In the genomic region with DNA sequence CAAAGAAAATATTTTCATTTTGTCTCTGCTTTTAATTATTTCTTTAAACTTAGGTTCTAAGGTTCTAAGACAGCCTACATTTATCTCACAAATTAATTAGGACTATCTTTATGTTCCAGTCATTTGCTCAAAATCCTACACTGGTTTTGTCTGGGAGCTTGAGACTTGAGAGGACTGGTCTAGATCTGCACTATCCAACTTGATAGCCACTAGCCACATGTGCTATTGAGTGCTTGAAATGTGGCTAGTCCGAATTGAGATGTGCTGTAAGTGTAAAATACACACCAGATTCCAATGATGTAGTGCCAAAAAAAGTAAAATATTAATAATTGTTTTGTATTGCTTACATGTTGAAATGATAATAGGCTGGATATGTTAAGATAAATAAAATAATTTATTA, we compare ENCODE assay signal across 1 cellular context.
TF ChIP-seq lines count a peak whose summit lies in the region.

No MANE protein-coding gene starts in this region.

TF ChIP-seq in IMR-90, 13 proteins besides CTCF, POLR2A, EP300 and RAD21 (continued from another document):
- TF ChIP-seq, protein P1, sequence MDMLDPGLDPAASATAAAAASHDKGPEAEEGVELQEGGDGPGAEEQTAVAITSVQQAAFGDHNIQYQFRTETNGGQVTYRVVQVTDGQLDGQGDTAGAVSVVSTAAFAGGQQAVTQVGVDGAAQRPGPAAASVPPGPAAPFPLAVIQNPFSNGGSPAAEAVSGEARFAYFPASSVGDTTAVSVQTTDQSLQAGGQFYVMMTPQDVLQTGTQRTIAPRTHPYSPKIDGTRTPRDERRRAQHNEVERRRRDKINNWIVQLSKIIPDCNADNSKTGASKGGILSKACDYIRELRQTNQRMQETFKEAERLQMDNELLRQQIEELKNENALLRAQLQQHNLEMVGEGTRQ (IDR thresholded peaks at IDR 0.05; ENCODE audit: low read depth, low read length) = no peak
- no peak for TF ChIP-seq CEBPB (IDR thresholded peaks at IDR 0.05; ENCODE audit: low read depth, low read length)
- TF ChIP-seq FOS (IDR thresholded peaks at IDR 0.05; ENCODE audit: low read depth, low read length) = no peak
- TF ChIP-seq NFE2L2 (IDR thresholded peaks at IDR 0.05; ENCODE audit: low read depth, low read length) = no peak
- TF ChIP-seq CHD1 (IDR thresholded peaks at IDR 0.05; ENCODE audit: low read depth, low read length) = no peak
- no peak for TF ChIP-seq MAZ (IDR thresholded peaks at IDR 0.05; ENCODE audit: borderline replicate concordance, low read depth, low read length)
- no peak for TF ChIP-seq MAFK (IDR thresholded peaks at IDR 0.05; ENCODE audit: low read depth, low read length)
- TF ChIP-seq BHLHE40 (IDR thresholded peaks at IDR 0.05; ENCODE audit: low read depth, low read length) = no peak
- TF ChIP-seq, protein P2, sequence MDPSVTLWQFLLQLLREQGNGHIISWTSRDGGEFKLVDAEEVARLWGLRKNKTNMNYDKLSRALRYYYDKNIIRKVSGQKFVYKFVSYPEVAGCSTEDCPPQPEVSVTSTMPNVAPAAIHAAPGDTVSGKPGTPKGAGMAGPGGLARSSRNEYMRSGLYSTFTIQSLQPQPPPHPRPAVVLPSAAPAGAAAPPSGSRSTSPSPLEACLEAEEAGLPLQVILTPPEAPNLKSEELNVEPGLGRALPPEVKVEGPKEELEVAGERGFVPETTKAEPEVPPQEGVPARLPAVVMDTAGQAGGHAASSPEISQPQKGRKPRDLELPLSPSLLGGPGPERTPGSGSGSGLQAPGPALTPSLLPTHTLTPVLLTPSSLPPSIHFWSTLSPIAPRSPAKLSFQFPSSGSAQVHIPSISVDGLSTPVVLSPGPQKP (IDR thresholded peaks at IDR 0.05; ENCODE audit: borderline replicate concordance, low read depth, low read length) = no peak
- no peak for TF ChIP-seq RFX5 (IDR thresholded peaks at IDR 0.05; ENCODE audit: low read depth, low read length)
- TF ChIP-seq RCOR1 (IDR thresholded peaks at IDR 0.05; ENCODE audit: insufficient replicate concordance, low read length) = no peak
- no peak for TF ChIP-seq SMC3 (IDR thresholded peaks at IDR 0.05; ENCODE audit: low read depth, low read length)
